9 cellular contexts compared by ENCODE assay signal in the genomic region with DNA sequence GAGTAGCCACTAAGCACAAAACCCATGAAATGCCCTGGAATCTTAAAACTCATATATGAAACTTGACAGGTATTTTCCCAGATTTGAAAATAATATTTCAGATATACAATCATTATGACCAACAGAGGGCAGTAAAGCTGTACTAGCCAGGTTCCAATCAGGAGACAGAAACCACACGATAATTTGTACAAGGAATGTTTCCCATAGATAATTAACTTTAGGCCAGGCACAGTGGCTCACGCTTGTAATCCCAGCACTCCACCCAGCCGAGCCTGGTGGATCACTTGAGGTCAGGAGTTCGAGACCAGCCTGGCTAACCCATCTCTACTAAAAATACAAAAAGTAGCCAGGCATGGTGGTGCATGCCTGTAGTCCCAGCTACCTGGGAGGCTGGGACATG. TPM values are rescaled to one million over a fixed set of nuclear protein-coding genes. Genes with fewer than 3 reads are reported as not detected.
DNase-seq lines count a peak whose midpoint lies in the region; ATAC-seq and TF ChIP-seq lines count a peak whose summit lies in the region.
"Had no signal": no experiment of that assay in that cellular context is flagged by ENCODE, and none has a peak within 500 bp of the region (broad histone marks: within the 10 kb centered on the region; RNA-seq: fewer than 3 reads in every experiment).

No MANE protein-coding gene starts in this region.

- DNase-seq in DMS 273 (lab: John Stamatoyannopoulos, UW; ENCODE audit: unreplicated experiment) (peak; percentile 54), DMS 273 treated with DMSO at 0.1 percent for 48 hours (lab: John Stamatoyannopoulos, UW) (no peak), MV-4-11 (lab: John Stamatoyannopoulos, UW) (peak; percentile 11), mammary epithelial cell (no peak), neural crest cell (ENCODE audit: low read depth, low spot score) (no peak)
- DNase-seq in activated CD8-positive, alpha-beta memory T cell treated with anti-CD3 and anti-CD28 coated beads, Interleukin-2, amount 10 ng/mL, durations not matched to agents 7 days and 5 days = no peak

- dilution Hi-C loops in mammary epithelial cell (cut with HindIII; ENCODE audit: low sequenced_read_pairs) = no loop called here

- H3K4me1 Mint-ChIP-seq in neural crest cell = peaks cover 5% of the 10 kb centered on the region
- H3K4me1 Mint-ChIP-seq in activated CD8-positive, alpha-beta memory T cell treated with anti-CD3 and anti-CD28 coated beads, Interleukin-2, amount 10 ng/mL, durations not matched to agents 7 days and 5 days = peaks cover 19% of the 10 kb centered on the region

- no peak overlapping the region for H3K9ac ChIP-seq in mammary epithelial cell (ENCODE audit: insufficient read depth, low read length)

- no peaks in the 10 kb centered on the region for H3K79me2 ChIP-seq in mammary epithelial cell (ENCODE audit: insufficient read depth, low read length)

- intact Hi-C loops in mammary epithelial cell (cut with micrococcal nuclease) = loop anchor here (1.0 kb wide), 1 partner anchor 449 kb away; no protein-coding TSS in a partner anchor

- H3K4me3 ChIP-seq in mammary epithelial cell (replicated peaks in 1 of 3; ENCODE audit: insufficient read depth in 1 of 3, low read depth in 2 of 3, low read length in 3 of 3) = no peak overlapping the region
- H3K4me3 ChIP-seq: SJCRH30 had no signal

- no peaks in the 10 kb centered on the region for H3K4me1 ChIP-seq in mammary epithelial cell (ENCODE audit: insufficient read depth, low read length)
- H3K4me1 ChIP-seq: SJCRH30 had no signal

- BruUV-seq in mammary epithelial cell (replicated peaks; lab: Mats Ljungman, UMichigan) = no TSS peak

- H2AFZ ChIP-seq in mammary epithelial cell (ENCODE audit: low read depth, low read length) = no peak overlapping the region

- no peaks in the 10 kb centered on the region for H4K20me1 ChIP-seq in mammary epithelial cell (ENCODE audit: insufficient read depth, low read length)

- peaks cover 9% of the 10 kb centered on the region for H3K9me3 ChIP-seq in mammary epithelial cell (replicated peaks; ENCODE audit: insufficient read depth, low read length)

- peaks cover 2% of the 10 kb centered on the region for H3K9me3 Mint-ChIP-seq in neural crest cell
- H3K9me3 Mint-ChIP-seq in activated CD8-positive, alpha-beta memory T cell treated with anti-CD3 and anti-CD28 coated beads, Interleukin-2, amount 10 ng/mL, durations not matched to agents 7 days and 5 days (ENCODE audit: low read depth) = peaks cover 2% of the 10 kb centered on the region

- no peaks in the 10 kb centered on the region for H3K27me3 ChIP-seq in mammary epithelial cell (ENCODE audit: insufficient read depth, low read length)
- H3K27me3 ChIP-seq: SJCRH30 had no signal

- H3K4me3 Mint-ChIP-seq in neural crest cell = no peak overlapping the region
- H3K4me3 Mint-ChIP-seq in activated CD8-positive, alpha-beta memory T cell treated with anti-CD3 and anti-CD28 coated beads, Interleukin-2, amount 10 ng/mL, durations not matched to agents 7 days and 5 days = no peak overlapping the region

- TF ChIP-seq CTCF in mammary epithelial cell (conservative IDR thresholded peaks at IDR 0.05 in 1 of 2, IDR thresholded peaks at IDR 0.05 in 1 of 2; ENCODE audit: extremely low read depth in 1 of 2, insufficient read depth in 1 of 2, low read depth in 1 of 2, low read length in 2 of 2) (peak; percentile 34 to 41), neural crest cell (conservative IDR thresholded peaks at IDR 0.05) (peak; percentile 56)

- 61% methylated on average over 3 of the region's 4 CpGs for WGBS in mammary epithelial cell (ENCODE audit: low coverage, missing lambda C conversion rate)

- H3K36me3 Mint-ChIP-seq in neural crest cell (ENCODE audit: low read depth) = no peaks in the 10 kb centered on the region
- H3K36me3 Mint-ChIP-seq in activated CD8-positive, alpha-beta memory T cell treated with anti-CD3 and anti-CD28 coated beads, Interleukin-2, amount 10 ng/mL, durations not matched to agents 7 days and 5 days = no peaks in the 10 kb centered on the region

- H3K4me2 ChIP-seq in mammary epithelial cell (ENCODE audit: insufficient read depth, low read depth, low read length) = no peak overlapping the region

- no peaks in the 10 kb centered on the region for H3K36me3 ChIP-seq in mammary epithelial cell (ENCODE audit: insufficient read depth, low read length)
- H3K36me3 ChIP-seq: SJCRH30 had no signal

- no peak overlapping the region for H3K27ac ChIP-seq in mammary epithelial cell (ENCODE audit: insufficient read depth, low read depth, low read length)
- H3K27ac ChIP-seq: SJCRH30 had no signal

- CTCF ChIA-PET in mammary epithelial cell (lab: Charles Lee; ENCODE audit: low non-redundant PET) = no interaction called here
- CTCF ChIA-PET in activated CD8-positive, alpha-beta memory T cell treated with anti-CD3 and anti-CD28 coated beads, Interleukin-2, amount 10 ng/mL, durations not matched to agents 7 days and 5 days (lab: Charles Lee) = interaction anchor here (0.7 to 3.9 kb wide), 8 partner anchors 10 to 138 kb away, joined by 3 to 42 read pairs (median 4); partner anchors contain the start of gene NUB1

- no peak for ATAC-seq in HG03342 (IDR thresholded peaks at IDR 0.05; ENCODE audit: unreplicated experiment)
- no peak for ATAC-seq in GM21717 (IDR thresholded peaks at IDR 0.05; ENCODE audit: unreplicated experiment)
- ATAC-seq in activated CD8-positive, alpha-beta memory T cell treated with anti-CD3 and anti-CD28 coated beads, Interleukin-2, amount 10 ng/mL, durations not matched to agents 7 days and 5 days = no peak

- in situ Hi-C loops in mammary epithelial cell (cut with MboI; ENCODE audit: low sequenced_read_pairs in 2 of 2) = no loop called here

- no peak overlapping the region for H3K27ac Mint-ChIP-seq in neural crest cell (ENCODE audit: unreplicated experiment)
- H3K27ac Mint-ChIP-seq in activated CD8-positive, alpha-beta memory T cell treated with anti-CD3 and anti-CD28 coated beads, Interleukin-2, amount 10 ng/mL, durations not matched to agents 7 days and 5 days = no peak overlapping the region

- H3K27me3 Mint-ChIP-seq in neural crest cell (ENCODE audit: low read depth) = no peaks in the 10 kb centered on the region
- H3K27me3 Mint-ChIP-seq in activated CD8-positive, alpha-beta memory T cell treated with anti-CD3 and anti-CD28 coated beads, Interleukin-2, amount 10 ng/mL, durations not matched to agents 7 days and 5 days = peaks cover 19% of the 10 kb centered on the region

RNA-seq across cellular contexts. Expression of gene NUB1, which starts 31.0 kb away (rescaled TPM):
- total RNA-seq in mammary epithelial cell (10 to 100 TPM; 29.5 to 41.9 TPM), neural crest cell (32.6 and 33.2 TPM in 2 replicates)
- polyA plus RNA-seq in mammary epithelial cell = 20.1 TPM
- polyA minus RNA-seq in mammary epithelial cell = 19.3 TPM
- 10 to 100 TPM; 71.3 to 73.3 TPM for total RNA-seq in activated CD8-positive, alpha-beta memory T cell treated with anti-CD3 and anti-CD28 coated beads, Interleukin-2, amount 10 ng/mL, durations not matched to agents 7 days and 5 days

Comparison
In these comparisons a context has a peak if more than half of its experiments do, and no peak if none do; other contexts are left out.
1. DNase-seq: peak in DMS 273 (single experiment) and MV-4-11 (single experiment); none in DMS 273 treated with DMSO at 0.1 percent for 48 hours (single experiment), mammary epithelial cell (single experiment), neural crest cell (single experiment) and activated CD8-positive, alpha-beta memory T cell treated with anti-CD3 and anti-CD28 coated beads, Interleukin-2, amount 10 ng/mL, durations not matched to agents 7 days and 5 days (single experiment).